Comparison of ENCODE assay signal across 28 cellular contexts in genomic region chr6:122297010-122297409, GRCh38.
"Had no signal": no experiment of that assay in that cellular context is flagged by ENCODE, and none has a peak within 500 bp of the region (broad histone marks: within the 10 kb centered on the region; RNA-seq: fewer than 3 reads in every experiment).

No MANE protein-coding gene starts in this region.

- H3K9me3 Mint-ChIP-seq: stimulated activated memory B cell treated with anti-CD40 and anti-IgM and Interleukin-4, amounts not matched to agents 10 μg/mL and 1 μg/mL and 100 μg/mL, for 72 hours; stimulated activated naive B cell treated with anti-CD40 and anti-IgM and Interleukin-4, amounts not matched to agents 10 μg/mL and 1 μg/mL and 100 μg/mL, for 72 hours; stimulated activated naive CD8-positive, alpha-beta T cell treated with anti-CD3 and anti-CD28 coated beads, Interleukin-15, amount 100 ng/mL, for 72 hours; stimulated activated naive CD8-positive, alpha-beta T cell treated with anti-CD3 and anti-CD28 coated beads, Interleukin-15, Interleukin-2, amounts not matched to agents 100 ng/mL and 50 ng/mL, for 24 hours; type B pancreatic cell had no signal

- H3K4me3 ChIP-seq: stomach, suprapubic skin, testis, thoracic aorta, thyroid gland, tibial artery, tibial nerve, transverse colon, upper lobe of left lung, upper lobe of right lung, uterus, vagina had no signal

- H3K9me3 ChIP-seq: stomach, suprapubic skin, testis, thoracic aorta, thyroid gland, tibial artery, tibial nerve, transverse colon, upper lobe of left lung, upper lobe of right lung, uterus, vagina had no signal

- H3K4me1 Mint-ChIP-seq: stimulated activated effector memory CD8-positive, alpha-beta T cell treated with anti-CD3 and anti-CD28 coated beads, Interleukin-12 subunit alpha, Interleukin-12 subunit beta, amount 100 ng/mL, for 72 hours; stimulated activated memory B cell treated with anti-CD40 and anti-IgM and Interleukin-4, amounts not matched to agents 10 μg/mL and 1 μg/mL and 100 μg/mL, for 72 hours; stimulated activated naive B cell treated with anti-CD40 and anti-IgM and Interleukin-4, amounts not matched to agents 10 μg/mL and 1 μg/mL and 100 μg/mL, for 72 hours; stimulated activated naive CD8-positive, alpha-beta T cell treated with anti-CD3 and anti-CD28 coated beads, Interleukin-15, amount 100 ng/mL, for 72 hours had no signal

- H3K4me1 ChIP-seq: stomach, suprapubic skin, testis, thyroid gland, tibial artery, tibial nerve, transverse colon, upper lobe of left lung, upper lobe of right lung, uterus, vagina had no signal

- DNase-seq: stimulated activated CD4-positive, alpha-beta T cell treated with anti-CD3 and anti-CD28 coated beads, Interleukin-2, amount 100 ng/mL, for 48 hours; stimulated activated CD4-positive, alpha-beta T cell treated with anti-CD3 and anti-CD28 coated beads, Interleukin-4, amount 100 ng/mL, for 1 hour; stimulated activated CD4-positive, alpha-beta T cell treated with anti-CD3 and anti-CD28 coated beads, Interleukin-4, amount 100 ng/mL, for 24 hours; stimulated activated CD4-positive, alpha-beta T cell treated with anti-CD3 and anti-CD28 coated beads, Interleukin-4, amount 100 ng/mL, for 4 hours; stimulated activated CD8-positive, alpha-beta memory T cell treated with anti-CD3 and anti-CD28 coated beads, Interleukin-4, amount 100 ng/mL, for 48 hours; stimulated activated naive B cell treated with anti-CD40 and anti-IgM and Interleukin-4, amounts not matched to agents 10 μg/mL and 1 μg/mL and 100 μg/mL, for 72 hours; stimulated activated naive CD4-positive, alpha-beta T cell; stimulated activated naive CD4-positive, alpha-beta T cell treated with Interleukin-2 at 50 U/mL for 16 hours; stimulated activated naive CD8-positive, alpha-beta T cell treated with anti-CD3 and anti-CD28 coated beads, Interleukin-15, amount 100 ng/mL, for 72 hours; stimulated activated naive CD8-positive, alpha-beta T cell treated with anti-CD3 and anti-CD28 coated beads, Interleukin-15, Interleukin-2, amounts not matched to agents 100 U/mL and 50 U/mL, for 24 hours; stomach; substantia nigra; testis; thyroid gland; tibial artery; transverse colon; trophoblast cell; upper lobe of left lung; upper lobe of right lung; uterus had no signal

- H3K4me3 Mint-ChIP-seq: stimulated activated effector memory CD8-positive, alpha-beta T cell treated with anti-CD3 and anti-CD28 coated beads, Interleukin-12 subunit alpha, Interleukin-12 subunit beta, amount 100 ng/mL, for 72 hours; stimulated activated memory B cell treated with anti-CD40 and anti-IgM and Interleukin-4, amounts not matched to agents 10 μg/mL and 1 μg/mL and 100 μg/mL, for 72 hours; stimulated activated naive B cell treated with anti-CD40 and anti-IgM and Interleukin-4, amounts not matched to agents 10 μg/mL and 1 μg/mL and 100 μg/mL, for 72 hours; stimulated activated naive CD8-positive, alpha-beta T cell treated with anti-CD3 and anti-CD28 coated beads, Interleukin-15, amount 100 ng/mL, for 72 hours; stimulated activated naive CD8-positive, alpha-beta T cell treated with anti-CD3 and anti-CD28 coated beads, Interleukin-15, Interleukin-2, amounts not matched to agents 100 ng/mL and 50 ng/mL, for 24 hours; type B pancreatic cell had no signal

- H3K27me3 ChIP-seq: stomach, suprapubic skin, testis, thyroid gland, tibial artery, tibial nerve, transverse colon, upper lobe of left lung, upper lobe of right lung, uterus, vagina had no signal

- ATAC-seq: stimulated activated effector memory CD8-positive, alpha-beta T cell treated with anti-CD3 and anti-CD28 coated beads, Interleukin-12 subunit alpha, Interleukin-12 subunit beta, amount 100 ng/mL, for 72 hours; stimulated activated memory B cell treated with anti-CD40 and anti-IgM and Interleukin-4, amounts not matched to agents 10 μg/mL and 1 μg/mL and 100 μg/mL, for 72 hours; stimulated activated naive B cell treated with anti-CD40 and anti-IgM and Interleukin-4, amounts not matched to agents 10 μg/mL and 1 μg/mL and 100 μg/mL, for 72 hours; stimulated activated naive CD8-positive, alpha-beta T cell treated with anti-CD3 and anti-CD28 coated beads, Interleukin-15, amount 100 ng/mL, for 72 hours; stimulated activated naive CD8-positive, alpha-beta T cell treated with anti-CD3 and anti-CD28 coated beads, Interleukin-15, Interleukin-2, amounts not matched to agents 100 U/mL and 50 U/mL, for 24 hours; upper lobe of right lung had no signal

- H3K27me3 Mint-ChIP-seq: stimulated activated memory B cell treated with anti-CD40 and anti-IgM and Interleukin-4, amounts not matched to agents 10 μg/mL and 1 μg/mL and 100 μg/mL, for 72 hours; stimulated activated naive B cell treated with anti-CD40 and anti-IgM and Interleukin-4, amounts not matched to agents 10 μg/mL and 1 μg/mL and 100 μg/mL, for 72 hours; stimulated activated naive CD8-positive, alpha-beta T cell treated with anti-CD3 and anti-CD28 coated beads, Interleukin-15, amount 100 ng/mL, for 72 hours; type B pancreatic cell had no signal

- H3K27ac ChIP-seq: stomach, suprapubic skin, testis, thoracic aorta, thyroid gland, tibial artery, tibial nerve, transverse colon, upper lobe of left lung, upper lobe of right lung, uterus, vagina had no signal

- H3K36me3 ChIP-seq: stomach, suprapubic skin, thoracic aorta, thyroid gland, tibial artery, tibial nerve, transverse colon, upper lobe of left lung, upper lobe of right lung, uterus, vagina had no signal

- H3K36me3 Mint-ChIP-seq: stimulated activated effector memory CD8-positive, alpha-beta T cell treated with anti-CD3 and anti-CD28 coated beads, Interleukin-12 subunit alpha, Interleukin-12 subunit beta, amount 100 ng/mL, for 72 hours; stimulated activated memory B cell treated with anti-CD40 and anti-IgM and Interleukin-4, amounts not matched to agents 10 μg/mL and 1 μg/mL and 100 μg/mL, for 72 hours; stimulated activated naive B cell treated with anti-CD40 and anti-IgM and Interleukin-4, amounts not matched to agents 10 μg/mL and 1 μg/mL and 100 μg/mL, for 72 hours; type B pancreatic cell had no signal

- H3K27ac Mint-ChIP-seq: stimulated activated effector memory CD8-positive, alpha-beta T cell treated with anti-CD3 and anti-CD28 coated beads, Interleukin-12 subunit alpha, Interleukin-12 subunit beta, amount 100 ng/mL, for 72 hours; stimulated activated memory B cell treated with anti-CD40 and anti-IgM and Interleukin-4, amounts not matched to agents 10 μg/mL and 1 μg/mL and 100 μg/mL, for 72 hours; stimulated activated naive B cell treated with anti-CD40 and anti-IgM and Interleukin-4, amounts not matched to agents 10 μg/mL and 1 μg/mL and 100 μg/mL, for 72 hours; stimulated activated naive CD8-positive, alpha-beta T cell treated with anti-CD3 and anti-CD28 coated beads, Interleukin-15, amount 100 ng/mL, for 72 hours; stimulated activated naive CD8-positive, alpha-beta T cell treated with anti-CD3 and anti-CD28 coated beads, Interleukin-15, Interleukin-2, amounts not matched to agents 100 ng/mL and 50 ng/mL, for 24 hours; type B pancreatic cell had no signal
